Comparison of ENCODE assay signal across 1 cellular context in the genomic region with DNA sequence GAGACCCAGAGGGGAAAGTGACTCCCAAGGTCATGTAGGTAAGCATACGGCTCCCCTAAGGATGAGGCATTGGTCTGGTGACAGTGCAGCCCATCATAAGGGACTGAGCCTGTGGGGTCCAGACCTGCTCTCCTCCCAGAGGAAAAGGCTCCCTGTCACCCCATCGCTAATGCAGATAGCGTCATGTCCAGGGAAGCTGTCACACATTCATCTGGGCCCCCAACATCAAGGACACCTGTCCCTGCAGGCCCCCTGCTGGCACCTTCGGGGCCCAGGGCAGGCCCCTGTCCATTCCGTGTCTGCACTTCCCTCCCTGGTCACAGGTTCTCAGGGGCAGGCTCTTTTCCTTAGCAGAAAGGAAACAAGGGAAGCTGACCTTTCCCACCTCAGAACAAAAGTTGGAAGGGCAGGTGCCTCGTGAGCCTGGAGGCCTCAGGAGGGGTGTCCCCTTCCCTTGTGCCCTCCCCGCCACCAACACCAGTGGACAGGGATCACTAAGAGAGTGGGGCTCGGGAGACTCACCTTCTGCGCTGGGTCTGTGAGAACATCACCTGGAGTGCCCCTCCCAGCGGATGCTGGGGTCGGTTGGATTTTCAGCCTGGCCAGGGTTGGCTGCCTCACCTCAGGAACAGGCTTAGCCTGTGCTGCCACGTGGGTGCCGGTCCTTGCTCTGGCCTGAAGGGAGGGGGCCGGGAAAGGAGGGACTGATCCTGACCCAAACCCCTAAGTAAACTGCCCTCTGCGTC.
TF ChIP-seq lines count a peak whose summit lies in the region.

No MANE protein-coding gene starts in this region.

TF ChIP-seq in endothelial cell of umbilical vein, 7 proteins besides CTCF, POLR2A, EP300 and RAD21:
- no peak for TF ChIP-seq EZH2 (IDR thresholded peaks at IDR 0.05; ENCODE audit: borderline replicate concordance, low read depth, low read length, severe bottlenecking)
- TF ChIP-seq GATA2 (IDR thresholded peaks at IDR 0.05; ENCODE audit: insufficient read depth, insufficient read length, low read depth, low read length) = no peak
- no peak for TF ChIP-seq MAX (IDR thresholded peaks at IDR 0.05; ENCODE audit: insufficient read depth, insufficient read length)
- no peak for TF ChIP-seq JUN (IDR thresholded peaks at IDR 0.05; ENCODE audit: borderline replicate concordance, insufficient read depth, insufficient read length, low read depth)
- no peak for TF ChIP-seq FOS (IDR thresholded peaks at IDR 0.05; ENCODE audit: borderline replicate concordance, insufficient read depth, low read length)
- TF ChIP-seq POLR2AphosphoS5 (IDR thresholded peaks at IDR 0.05; ENCODE audit: insufficient read depth, low read depth, low read length) = no peak
- no peak for TF ChIP-seq MYC (IDR thresholded peaks at IDR 0.05; ENCODE audit: low read depth, low read length)
